ENCODE assay signal across 8 cellular contexts in the genomic region with DNA sequence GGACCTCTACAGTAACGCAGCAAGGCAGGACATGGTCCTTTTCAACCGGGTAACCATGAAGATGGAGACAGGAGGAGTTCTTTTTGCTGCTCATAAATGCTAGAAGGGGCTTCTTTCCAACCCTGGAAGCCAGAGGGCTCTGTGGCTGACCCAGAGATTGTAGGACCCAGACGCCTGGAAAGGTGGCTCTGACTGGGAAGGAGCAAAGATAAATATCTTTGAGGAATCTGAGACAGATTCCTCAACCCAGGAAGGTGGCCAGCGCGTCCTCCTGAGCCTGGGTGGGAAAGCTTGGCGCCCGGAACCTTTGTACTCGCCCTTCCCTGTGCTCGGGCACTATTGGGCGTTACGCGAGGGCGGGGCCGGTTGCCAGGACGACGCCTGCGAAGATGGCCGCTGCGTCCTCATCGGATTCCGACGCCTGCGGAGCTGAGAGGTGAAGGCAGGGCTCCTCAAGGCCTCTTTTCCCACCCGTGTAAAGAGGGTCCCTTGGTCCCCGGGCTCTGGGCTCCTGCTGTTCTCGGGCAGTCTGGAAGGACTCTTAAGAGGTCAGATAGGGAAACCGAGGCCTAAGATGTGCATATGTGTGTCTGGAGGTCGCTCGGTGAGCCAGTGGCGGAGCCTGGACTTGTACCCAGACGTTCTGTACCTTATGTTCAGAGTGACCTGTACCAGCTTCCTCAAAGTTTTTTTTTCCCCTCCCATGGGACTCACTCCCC. TPM values are rescaled to one million over a fixed set of nuclear protein-coding genes. Genes with fewer than 3 reads are reported as not detected.
DNase-seq lines count a peak whose midpoint lies in the region; ATAC-seq, FAIRE-seq and TF ChIP-seq lines count a peak whose summit lies in the region.

A gene (plus strand): TSS at position 365 of the 719 bp plus-strand sequence. CDS start 25 bp downstream, at position 390.

- peak within 1 kb of the TSS; percentile 81 for H3K27ac Mint-ChIP-seq in T-helper 17 cell

- peaks cover 0 to 31% of the 10 kb centered on the region in 2 donors for H3K36me3 ChIP-seq in psoas muscle (ENCODE audit: insufficient read depth in 1 of 2, low read depth in 1 of 2)

- intact Hi-C loops in left ventricle myocardium superior (cut with micrococcal nuclease) (no loop called here), psoas muscle (cut with DNase I) (no loop called here)

- peaks cover 14% of the 10 kb centered on the region for H3K4me1 Mint-ChIP-seq in T-helper 17 cell

- peak within 1 kb of the TSS; percentile 53 for H3K27ac ChIP-seq in psoas muscle

- H3K9me3 ChIP-seq in T-helper 17 cell (ENCODE audit: control insufficient read depth, low read length, poor library complexity, severe bottlenecking): no peaks in the 10 kb centered on the region
- H3K9me3 ChIP-seq in psoas muscle: no peaks in the 10 kb centered on the region

- DNase-seq in NCI-H1417 (lab: John Stamatoyannopoulos, UW) (peak; percentile 78 to 90 (median 83)), T-helper 17 cell (peak; percentile 61 to 78 (median 62)), amniotic stem cell (lab: John Stamatoyannopoulos, UW) (peak; percentile 12), left ventricle myocardium superior (peak; percentile 94), psoas muscle (peak; percentile 88 to 95), ureter (ENCODE audit: low spot score) (peak; percentile 89)

- ATAC-seq in HG02571 (IDR thresholded peaks at IDR 0.05; ENCODE audit: unreplicated experiment) (peak; percentile 62), T-helper 17 cell (peak; percentile 98), left ventricle myocardium superior (peak; percentile 98), psoas muscle (peak; percentile 94 to 99 (median 96))

- no peaks in the 10 kb centered on the region for H3K27me3 Mint-ChIP-seq in T-helper 17 cell

- no peak for TF ChIP-seq CTCF in psoas muscle (IDR thresholded peaks at IDR 0.05)

- H3K4me3 ChIP-seq in psoas muscle: peak within 1 kb of the TSS; percentile 89

- no peaks in the 10 kb centered on the region for H3K27me3 ChIP-seq in psoas muscle (ENCODE audit: insufficient read depth in 3 of 3, low read length in 2 of 3)

- H3K4me1 ChIP-seq in psoas muscle: peaks cover 12% of the 10 kb centered on the region

- 1% methylated on average over 31 of the region's 31 CpGs for WGBS in psoas muscle, 3 donors

- H3K4me3 Mint-ChIP-seq in T-helper 17 cell: peak within 1 kb of the TSS; percentile 89

- FAIRE-seq in G401.6 (lab: Jason Lieb, UNC): peak; percentile 11

- peaks cover 5% of the 10 kb centered on the region for H3K36me3 Mint-ChIP-seq in T-helper 17 cell (ENCODE audit: low read depth)

RNA-seq across cellular contexts. Expression of the gene that starts here (rescaled TPM):
- total RNA-seq in T-helper 17 cell: 10 to 100 TPM; 15.2 to 16.4 TPM
- total RNA-seq in left ventricle myocardium superior: 17.8 TPM
- 10 to 100 TPM in 3 of 4 donors, 1 to 10 TPM in 1; 8.4 to 15.3 (median 12.1) TPM for total RNA-seq in psoas muscle
- polyA plus RNA-seq in psoas muscle: 10 to 100 TPM in 1 of 3 donors, 1 to 10 TPM in 2; 4.4 to 13.8 (median 5.0) TPM
- 59.8 TPM for total RNA-seq in ureter

Comparison
In these comparisons a context has a peak if more than half of its experiments do, and no peak if none do; other contexts are left out.
1. Peak in every context shown above with its lines: DNase-seq, ATAC-seq, H3K4me3 ChIP-seq and H3K27ac ChIP-seq.
2. DNase-seq: peak in every context shown above with its lines; median percentile 94 in left ventricle myocardium superior; 92 in psoas muscle; 89 in ureter; 83 in NCI-H1417; 62 in T-helper 17 cell; 12 in amniotic stem cell.